Comparison of ENCODE assay signal across 12 cellular contexts in genomic region chrX:19627533-19627932, GRCh38.
A peak's percentile ranks its signal among the peaks of the same experiment; 100 is the strongest.
DNase-seq lines count a peak whose midpoint lies in the region; ATAC-seq and TF ChIP-seq lines count a peak whose summit lies in the region.
"Had no signal": no experiment of that assay in that cellular context is flagged by ENCODE, and none has a peak within 500 bp of the region (broad histone marks: within the 10 kb centered on the region; RNA-seq: fewer than 3 reads in every experiment).

No MANE protein-coding gene starts in this region.

- no peak overlapping the region for H3K4me3 Mint-ChIP-seq in MCF 10A (ENCODE audit: unreplicated experiment)
- H3K4me3 Mint-ChIP-seq: neural crest cell had no signal

- CTCF ChIA-PET in MCF 10A (lab: Yijun Ruan, JAX) = interaction anchor here (0.5 to 0.7 kb wide), 2 partner anchors 71 to 659 kb away, joined by 3 to 4 read pairs; no protein-coding TSS in a partner anchor

- no peak overlapping the region for H3K9ac ChIP-seq in subcutaneous abdominal adipose tissue (ENCODE audit: low read length in 5 of 5)

- TF ChIP-seq CTCF in MCF 10A (IDR thresholded peaks at IDR 0.05; ENCODE audit: unreplicated experiment) (no peak), breast epithelium (IDR thresholded peaks at IDR 0.05) (no peak)

- peak; percentile 32 for DNase-seq in MCF 10A (ENCODE audit: unreplicated experiment)
- no peak for DNase-seq in breast epithelium (ENCODE audit: low spot score in 2 of 2)
- peak; percentile 18 for DNase-seq in central memory CD4-positive, alpha-beta T cell
- DNase-seq in cardiac septum (ENCODE audit: low spot score) = no peak
- no peak for DNase-seq in amygdala (lab: John Stamatoyannopoulos, UW)
- DNase-seq: stomach had no signal

- H3K36me3 Mint-ChIP-seq in MCF 10A (ENCODE audit: insufficient read depth, unreplicated experiment) = no peaks in the 10 kb centered on the region

- H3K27me3 Mint-ChIP-seq in MCF 10A (ENCODE audit: insufficient read depth, unreplicated experiment) = peaks cover 41% of the 10 kb centered on the region

- H3K4me1 ChIP-seq in breast epithelium (no peaks in the 10 kb centered on the region), subcutaneous abdominal adipose tissue (ENCODE audit: control insufficient read depth in 5 of 5, insufficient read depth in 5 of 5, low read length in 5 of 5) (peaks cover 0 to 20% (median 12%) of the 10 kb centered on the region in 5 donors)
- H3K4me1 ChIP-seq: HAP-1 had no signal

- no peaks in the 10 kb centered on the region for H3K9me3 Mint-ChIP-seq in MCF 10A (ENCODE audit: unreplicated experiment)
- H3K9me3 Mint-ChIP-seq: neural crest cell had no signal

- no peak overlapping the region for H3K27ac Mint-ChIP-seq in MCF 10A (ENCODE audit: low read depth, unreplicated experiment)

- peaks cover 13% of the 10 kb centered on the region for H3K4me1 Mint-ChIP-seq in MCF 10A (ENCODE audit: insufficient read depth, unreplicated experiment)

- no TSS peak for BruUV-seq in MCF 10A (replicated peaks; lab: Mats Ljungman, UMichigan)

- H3K27ac ChIP-seq in breast epithelium = no peak overlapping the region
- peak overlapping the region; percentile 25 for H3K27ac ChIP-seq in subcutaneous abdominal adipose tissue (ENCODE audit: low read depth, low read length)
- H3K27ac ChIP-seq: cardiac muscle cell, stomach had no signal

- intact Hi-C loops in MCF 10A (cut with micrococcal nuclease) = no loop called here
- intact Hi-C loops in breast epithelium (cut with DNase I; ENCODE audit: low total_unique reads) = no loop called here
- intact Hi-C loops in cardiac septum (cut with DNase I) = loop anchor here (5.0 kb wide), 1 partner anchor 45 kb away; no protein-coding TSS in a partner anchor

- H3K9me3 ChIP-seq in breast epithelium (no peaks in the 10 kb centered on the region), subcutaneous abdominal adipose tissue (ENCODE audit: control insufficient read depth in 5 of 5, low read length in 5 of 5) (no peaks in the 10 kb centered on the region)
- H3K9me3 ChIP-seq: HAP-1, stomach had no signal

- TF ChIP-seq POLR2A in breast epithelium (IDR thresholded peaks at IDR 0.05) = no peak

- peak; percentile 11; the same call in 1 of the 3 replicates for ATAC-seq in SK-N-SH treated with all-trans-retinoic acid at 6 μM for 48 hours
- ATAC-seq in GM21528 (IDR thresholded peaks at IDR 0.05; ENCODE audit: low FRiP score, unreplicated experiment) = no peak

- no peaks in the 10 kb centered on the region for H3K36me3 ChIP-seq in breast epithelium
- peaks cover 0 to 7% (median 3%) of the 10 kb centered on the region in 5 donors for H3K36me3 ChIP-seq in subcutaneous abdominal adipose tissue (ENCODE audit: control insufficient read depth in 5 of 5, insufficient read depth in 5 of 5, low read length in 5 of 5)
- H3K36me3 ChIP-seq: cardiac muscle cell, HAP-1, stomach had no signal

- peaks cover 0 to 36% of the 10 kb centered on the region in 2 donors for H3K27me3 ChIP-seq in breast epithelium
- H3K27me3 ChIP-seq in subcutaneous abdominal adipose tissue (ENCODE audit: control insufficient read depth in 5 of 5, insufficient read depth in 4 of 5, low read length in 5 of 5) = peaks cover 0 to 8% (median 2%) of the 10 kb centered on the region in 5 donors
- H3K27me3 ChIP-seq: cardiac muscle cell had no signal

- POLR2A ChIA-PET in MCF 10A (lab: Yijun Ruan, JAX) = interaction anchor here (1.9 kb wide), 1 partner anchor 9 kb away, joined by 5 read pairs; no protein-coding TSS in a partner anchor

- H3K4me3 ChIP-seq in breast epithelium (no peak overlapping the region), subcutaneous abdominal adipose tissue (ENCODE audit: low read depth in 1 of 5, low read length in 5 of 5) (no peak overlapping the region)
- H3K4me3 ChIP-seq: cardiac muscle cell, HAP-1, stomach had no signal

TF ChIP-seq in SK-N-SH treated with all-trans-retinoic acid at 6 μM for 48 hours, 23 proteins besides CTCF, POLR2A, EP300 and RAD21:
- TF ChIP-seq TOX (CRISPR knock-in tag; IDR thresholded peaks at IDR 0.05; ENCODE audit: borderline replicate concordance) (no peak), CSDC2 (CRISPR knock-in tag; IDR thresholded peaks at IDR 0.05) (no peak), ZNF70 (CRISPR knock-in tag; IDR thresholded peaks at IDR 0.05) (no peak), ZNF565 (CRISPR knock-in tag; conservative IDR thresholded peaks at IDR 0.05; ENCODE audit: low read depth) (no peak), BACH2 (CRISPR knock-in tag; IDR thresholded peaks at IDR 0.05; ENCODE audit: borderline replicate concordance) (no peak), ZFP3 (CRISPR knock-in tag; IDR thresholded peaks at IDR 0.05) (no peak)
- TF ChIP-seq, protein P1, sequence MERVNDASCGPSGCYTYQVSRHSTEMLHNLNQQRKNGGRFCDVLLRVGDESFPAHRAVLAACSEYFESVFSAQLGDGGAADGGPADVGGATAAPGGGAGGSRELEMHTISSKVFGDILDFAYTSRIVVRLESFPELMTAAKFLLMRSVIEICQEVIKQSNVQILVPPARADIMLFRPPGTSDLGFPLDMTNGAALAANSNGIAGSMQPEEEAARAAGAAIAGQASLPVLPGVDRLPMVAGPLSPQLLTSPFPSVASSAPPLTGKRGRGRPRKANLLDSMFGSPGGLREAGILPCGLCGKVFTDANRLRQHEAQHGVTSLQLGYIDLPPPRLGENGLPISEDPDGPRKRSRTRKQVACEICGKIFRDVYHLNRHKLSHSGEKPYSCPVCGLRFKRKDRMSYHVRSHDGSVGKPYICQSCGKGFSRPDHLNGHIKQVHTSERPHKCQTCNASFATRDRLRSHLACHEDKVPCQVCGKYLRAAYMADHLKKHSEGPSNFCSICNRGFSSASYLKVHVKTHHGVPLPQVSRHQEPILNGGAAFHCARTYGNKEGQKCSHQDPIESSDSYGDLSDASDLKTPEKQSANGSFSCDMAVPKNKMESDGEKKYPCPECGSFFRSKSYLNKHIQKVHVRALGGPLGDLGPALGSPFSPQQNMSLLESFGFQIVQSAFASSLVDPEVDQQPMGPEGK (CRISPR knock-in tag; IDR thresholded peaks at IDR 0.05; ENCODE audit: borderline replicate concordance) = no peak
- TF ChIP-seq, protein P2, sequence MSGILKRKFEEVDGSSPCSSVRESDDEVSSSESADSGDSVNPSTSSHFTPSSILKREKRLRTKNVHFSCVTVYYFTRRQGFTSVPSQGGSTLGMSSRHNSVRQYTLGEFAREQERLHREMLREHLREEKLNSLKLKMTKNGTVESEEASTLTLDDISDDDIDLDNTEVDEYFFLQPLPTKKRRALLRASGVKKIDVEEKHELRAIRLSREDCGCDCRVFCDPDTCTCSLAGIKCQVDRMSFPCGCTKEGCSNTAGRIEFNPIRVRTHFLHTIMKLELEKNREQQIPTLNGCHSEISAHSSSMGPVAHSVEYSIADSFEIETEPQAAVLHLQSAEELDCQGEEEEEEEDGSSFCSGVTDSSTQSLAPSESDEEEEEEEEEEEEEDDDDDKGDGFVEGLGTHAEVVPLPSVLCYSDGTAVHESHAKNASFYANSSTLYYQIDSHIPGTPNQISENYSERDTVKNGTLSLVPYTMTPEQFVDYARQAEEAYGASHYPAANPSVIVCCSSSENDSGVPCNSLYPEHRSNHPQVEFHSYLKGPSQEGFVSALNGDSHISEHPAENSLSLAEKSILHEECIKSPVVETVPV (CRISPR knock-in tag; IDR thresholded peaks at IDR 0.05) = no peak

Comparison
In these comparisons a context has a peak if more than half of its experiments do, and no peak if none do; other contexts are left out.
1. DNase-seq: peak in MCF 10A (single experiment) and central memory CD4-positive, alpha-beta T cell (single experiment); none in breast epithelium (0 of 2), cardiac septum (single experiment) and amygdala (0 of 56).